Comparison of ENCODE assay signal across 1 cellular context in the genomic region with DNA sequence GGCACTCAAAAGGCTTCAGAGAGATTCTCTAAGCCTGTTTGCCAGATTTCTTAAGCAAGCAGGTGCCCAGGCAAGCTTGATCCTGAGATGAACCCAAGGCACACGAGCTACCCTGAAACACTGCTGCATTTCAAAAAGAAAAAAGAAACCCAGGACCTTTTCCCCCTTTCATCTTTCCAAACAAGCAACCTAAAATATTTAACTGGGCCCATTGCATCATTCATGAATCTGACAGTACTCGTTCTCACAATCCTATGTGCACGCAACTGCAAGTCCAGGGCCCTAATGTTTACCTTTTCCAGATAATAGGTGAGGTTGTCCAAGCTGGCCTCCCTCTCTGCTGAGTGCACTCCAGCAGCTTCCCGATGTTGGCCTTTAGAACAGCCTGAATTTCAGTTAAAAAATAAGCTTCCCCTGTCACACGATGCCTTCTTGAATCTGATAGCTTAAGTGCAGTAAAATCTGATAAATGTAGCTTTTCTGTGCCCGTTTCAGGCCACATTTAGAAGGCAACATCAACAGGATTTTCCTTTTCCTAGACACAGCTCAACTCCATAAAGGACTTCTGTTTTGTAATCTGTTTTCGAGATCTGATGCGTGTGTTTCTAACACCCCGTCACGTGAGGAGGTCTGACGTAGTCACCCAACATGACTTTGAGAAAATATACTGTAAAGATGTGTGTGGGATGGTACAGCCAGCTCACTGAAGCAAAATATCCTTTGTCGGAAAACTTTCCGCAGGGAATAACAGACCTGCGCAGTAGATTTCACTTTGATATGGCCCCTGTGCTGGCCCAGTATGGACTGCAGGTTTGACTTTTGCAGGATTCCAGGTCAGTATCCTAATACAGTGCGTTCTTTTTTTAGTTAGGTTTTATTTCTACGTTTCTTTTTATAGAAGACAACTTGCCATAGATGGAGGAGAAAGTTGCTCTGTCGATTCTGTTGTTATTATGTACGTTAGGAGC.
TF ChIP-seq lines count a peak whose summit lies in the region.

No MANE protein-coding gene starts in this region.

TF ChIP-seq in HepG2, 621 proteins besides CTCF, POLR2A, EP300 and RAD21 (continued from another document and continues in another):
- TF ChIP-seq, protein P1, sequence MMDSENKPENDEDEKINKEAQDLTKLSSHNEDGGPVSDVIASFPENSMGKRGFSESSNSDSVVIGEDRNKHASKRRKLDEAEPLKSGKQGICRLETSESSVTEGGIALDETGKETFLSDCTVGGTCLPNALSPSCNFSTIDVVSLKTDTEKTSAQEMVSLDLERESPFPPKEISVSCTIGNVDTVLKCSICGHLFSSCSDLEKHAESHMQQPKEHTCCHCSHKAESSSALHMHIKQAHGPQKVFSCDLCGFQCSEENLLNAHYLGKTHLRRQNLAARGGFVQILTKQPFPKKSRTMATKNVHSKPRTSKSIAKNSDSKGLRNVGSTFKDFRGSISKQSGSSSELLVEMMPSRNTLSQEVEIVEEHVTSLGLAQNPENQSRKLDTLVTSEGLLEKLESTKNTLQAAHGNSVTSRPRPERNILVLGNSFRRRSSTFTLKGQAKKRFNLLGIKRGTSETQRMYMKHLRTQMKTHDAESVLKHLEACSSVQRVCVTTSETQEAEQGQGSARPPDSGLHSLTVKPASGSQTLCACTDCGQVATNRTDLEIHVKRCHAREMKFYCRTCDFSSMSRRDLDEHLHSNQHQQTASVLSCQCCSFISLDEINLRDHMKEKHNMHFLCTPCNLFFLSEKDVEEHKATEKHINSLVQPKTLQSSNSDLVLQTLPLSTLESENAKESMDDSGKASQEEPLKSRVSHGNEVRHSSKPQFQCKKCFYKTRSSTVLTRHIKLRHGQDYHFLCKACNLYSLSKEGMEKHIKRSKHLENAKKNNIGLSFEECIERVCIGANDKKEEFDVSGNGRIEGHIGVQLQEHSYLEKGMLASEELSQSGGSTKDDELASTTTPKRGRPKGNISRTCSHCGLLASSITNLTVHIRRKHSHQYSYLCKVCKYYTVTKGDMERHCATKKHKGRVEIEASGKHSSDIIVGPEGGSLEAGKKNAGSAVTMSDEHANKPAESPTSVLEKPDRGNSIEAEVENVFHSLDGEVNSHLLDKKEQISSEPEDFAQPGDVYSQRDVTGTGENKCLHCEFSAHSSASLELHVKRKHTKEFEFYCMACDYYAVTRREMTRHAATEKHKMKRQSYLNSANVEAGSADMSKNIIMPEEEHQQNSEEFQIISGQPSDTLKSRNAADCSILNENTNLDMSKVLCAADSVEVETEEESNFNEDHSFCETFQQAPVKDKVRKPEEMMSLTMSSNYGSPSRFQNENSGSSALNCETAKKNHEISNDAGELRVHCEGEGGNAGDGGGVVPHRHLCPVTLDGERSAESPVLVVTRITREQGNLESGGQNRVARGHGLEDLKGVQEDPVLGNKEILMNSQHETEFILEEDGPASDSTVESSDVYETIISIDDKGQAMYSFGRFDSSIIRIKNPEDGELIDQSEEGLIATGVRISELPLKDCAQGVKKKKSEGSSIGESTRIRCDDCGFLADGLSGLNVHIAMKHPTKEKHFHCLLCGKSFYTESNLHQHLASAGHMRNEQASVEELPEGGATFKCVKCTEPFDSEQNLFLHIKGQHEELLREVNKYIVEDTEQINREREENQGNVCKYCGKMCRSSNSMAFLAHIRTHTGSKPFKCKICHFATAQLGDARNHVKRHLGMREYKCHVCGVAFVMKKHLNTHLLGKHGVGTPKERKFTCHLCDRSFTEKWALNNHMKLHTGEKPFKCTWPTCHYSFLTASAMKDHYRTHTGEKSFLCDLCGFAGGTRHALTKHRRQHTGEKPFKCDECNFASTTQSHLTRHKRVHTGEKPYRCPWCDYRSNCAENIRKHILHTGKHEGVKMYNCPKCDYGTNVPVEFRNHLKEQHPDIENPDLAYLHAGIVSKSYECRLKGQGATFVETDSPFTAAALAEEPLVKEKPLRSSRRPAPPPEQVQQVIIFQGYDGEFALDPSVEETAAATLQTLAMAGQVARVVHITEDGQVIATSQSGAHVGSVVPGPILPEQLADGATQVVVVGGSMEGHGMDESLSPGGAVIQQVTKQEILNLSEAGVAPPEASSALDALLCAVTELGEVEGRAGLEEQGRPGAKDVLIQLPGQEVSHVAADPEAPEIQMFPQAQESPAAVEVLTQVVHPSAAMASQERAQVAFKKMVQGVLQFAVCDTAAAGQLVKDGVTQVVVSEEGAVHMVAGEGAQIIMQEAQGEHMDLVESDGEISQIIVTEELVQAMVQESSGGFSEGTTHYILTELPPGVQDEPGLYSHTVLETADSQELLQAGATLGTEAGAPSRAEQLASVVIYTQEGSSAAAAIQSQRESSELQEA (CRISPR knock-in tag; IDR thresholded peaks at IDR 0.05; ENCODE audit: not compliant biosample characterization), result no peak
- peak; percentile 76 for TF ChIP-seq ZSCAN21 (CRISPR knock-in tag; IDR thresholded peaks at IDR 0.05; ENCODE audit: borderline replicate concordance)
- TF ChIP-seq, protein P2, sequence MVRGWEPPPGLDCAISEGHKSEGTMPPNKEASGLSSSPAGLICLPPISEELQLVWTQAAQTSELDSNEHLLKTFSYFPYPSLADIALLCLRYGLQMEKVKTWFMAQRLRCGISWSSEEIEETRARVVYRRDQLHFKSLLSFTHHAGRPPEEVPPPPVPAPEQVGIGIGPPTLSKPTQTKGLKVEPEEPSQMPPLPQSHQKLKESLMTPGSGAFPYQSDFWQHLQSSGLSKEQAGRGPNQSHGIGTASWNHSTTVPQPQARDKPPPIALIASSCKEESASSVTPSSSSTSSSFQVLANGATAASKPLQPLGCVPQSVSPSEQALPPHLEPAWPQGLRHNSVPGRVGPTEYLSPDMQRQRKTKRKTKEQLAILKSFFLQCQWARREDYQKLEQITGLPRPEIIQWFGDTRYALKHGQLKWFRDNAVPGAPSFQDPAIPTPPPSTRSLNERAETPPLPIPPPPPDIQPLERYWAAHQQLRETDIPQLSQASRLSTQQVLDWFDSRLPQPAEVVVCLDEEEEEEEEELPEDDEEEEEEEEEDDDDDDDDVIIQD (CRISPR knock-in tag; IDR thresholded peaks at IDR 0.05; ENCODE audit: low read depth), result peak; percentile 65; the same call in 1 of the 2 replicates
- peak; percentile 25; the same call in 1 of the 2 replicates for TF ChIP-seq ZFP36L1 (CRISPR knock-in tag; IDR thresholded peaks at IDR 0.05)
- TF ChIP-seq HES4 (CRISPR knock-in tag; IDR thresholded peaks at IDR 0.05; ENCODE audit: borderline replicate concordance), result no peak
- peak; percentile 62; the same call in 1 of the 2 replicates for TF ChIP-seq ZNF317 (CRISPR knock-in tag; IDR thresholded peaks at IDR 0.05)
- TF ChIP-seq ZNF24 (IDR thresholded peaks at IDR 0.05), result no peak
- TF ChIP-seq ZNF496 (CRISPR knock-in tag; IDR thresholded peaks at IDR 0.05; ENCODE audit: insufficient replicate concordance), result no peak
- TF ChIP-seq, protein P3, sequence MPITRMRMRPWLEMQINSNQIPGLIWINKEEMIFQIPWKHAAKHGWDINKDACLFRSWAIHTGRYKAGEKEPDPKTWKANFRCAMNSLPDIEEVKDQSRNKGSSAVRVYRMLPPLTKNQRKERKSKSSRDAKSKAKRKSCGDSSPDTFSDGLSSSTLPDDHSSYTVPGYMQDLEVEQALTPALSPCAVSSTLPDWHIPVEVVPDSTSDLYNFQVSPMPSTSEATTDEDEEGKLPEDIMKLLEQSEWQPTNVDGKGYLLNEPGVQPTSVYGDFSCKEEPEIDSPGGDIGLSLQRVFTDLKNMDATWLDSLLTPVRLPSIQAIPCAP (CRISPR knock-in tag; IDR thresholded peaks at IDR 0.05; ENCODE audit: low read depth), result no peak
- TF ChIP-seq, protein P4, sequence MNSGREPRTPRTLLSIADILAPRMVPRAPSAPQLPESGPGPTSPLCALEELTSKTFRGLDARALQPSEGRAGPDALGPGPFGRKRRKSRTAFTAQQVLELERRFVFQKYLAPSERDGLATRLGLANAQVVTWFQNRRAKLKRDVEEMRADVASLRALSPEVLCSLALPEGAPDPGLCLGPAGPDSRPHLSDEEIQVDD (CRISPR knock-in tag; IDR thresholded peaks at IDR 0.05; ENCODE audit: borderline replicate concordance), result no peak
- TF ChIP-seq, protein P5, sequence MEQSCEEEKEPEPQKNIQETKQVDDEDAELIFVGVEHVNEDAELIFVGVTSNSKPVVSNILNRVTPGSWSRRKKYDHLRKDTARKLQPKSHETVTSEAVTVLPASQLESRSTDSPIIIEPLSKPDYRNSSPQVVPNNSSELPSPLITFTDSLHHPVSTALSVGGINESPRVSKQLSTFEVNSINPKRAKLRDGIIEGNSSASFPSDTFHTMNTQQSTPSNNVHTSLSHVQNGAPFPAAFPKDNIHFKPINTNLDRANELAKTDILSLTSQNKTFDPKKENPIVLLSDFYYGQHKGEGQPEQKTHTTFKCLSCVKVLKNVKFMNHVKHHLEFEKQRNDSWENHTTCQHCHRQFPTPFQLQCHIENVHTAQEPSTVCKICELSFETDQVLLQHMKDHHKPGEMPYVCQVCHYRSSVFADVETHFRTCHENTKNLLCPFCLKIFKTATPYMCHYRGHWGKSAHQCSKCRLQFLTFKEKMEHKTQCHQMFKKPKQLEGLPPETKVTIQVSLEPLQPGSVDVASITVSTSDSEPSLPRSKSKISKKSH (CRISPR knock-in tag; IDR thresholded peaks at IDR 0.05; ENCODE audit: borderline replicate concordance), result no peak
- no peak for TF ChIP-seq ZNF569 (CRISPR knock-in tag; IDR thresholded peaks at IDR 0.05; ENCODE audit: borderline replicate concordance)
- no peak for TF ChIP-seq TSC22D2 (CRISPR knock-in tag; IDR thresholded peaks at IDR 0.05; ENCODE audit: borderline replicate concordance)
- TF ChIP-seq RARA (CRISPR knock-in tag; IDR thresholded peaks at IDR 0.05), result peak; percentile 67
- TF ChIP-seq, protein P6, sequence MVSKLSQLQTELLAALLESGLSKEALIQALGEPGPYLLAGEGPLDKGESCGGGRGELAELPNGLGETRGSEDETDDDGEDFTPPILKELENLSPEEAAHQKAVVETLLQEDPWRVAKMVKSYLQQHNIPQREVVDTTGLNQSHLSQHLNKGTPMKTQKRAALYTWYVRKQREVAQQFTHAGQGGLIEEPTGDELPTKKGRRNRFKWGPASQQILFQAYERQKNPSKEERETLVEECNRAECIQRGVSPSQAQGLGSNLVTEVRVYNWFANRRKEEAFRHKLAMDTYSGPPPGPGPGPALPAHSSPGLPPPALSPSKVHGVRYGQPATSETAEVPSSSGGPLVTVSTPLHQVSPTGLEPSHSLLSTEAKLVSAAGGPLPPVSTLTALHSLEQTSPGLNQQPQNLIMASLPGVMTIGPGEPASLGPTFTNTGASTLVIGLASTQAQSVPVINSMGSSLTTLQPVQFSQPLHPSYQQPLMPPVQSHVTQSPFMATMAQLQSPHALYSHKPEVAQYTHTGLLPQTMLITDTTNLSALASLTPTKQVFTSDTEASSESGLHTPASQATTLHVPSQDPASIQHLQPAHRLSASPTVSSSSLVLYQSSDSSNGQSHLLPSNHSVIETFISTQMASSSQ (IDR thresholded peaks at IDR 0.05; ENCODE audit: low read depth), result peak; percentile 59
- TF ChIP-seq, protein P6 (CRISPR knock-in tag; IDR thresholded peaks at IDR 0.05; ENCODE audit: borderline replicate concordance), result peak; percentile 57; the same call in 1 of the 2 replicates
- TF ChIP-seq ZFP1 (CRISPR knock-in tag; IDR thresholded peaks at IDR 0.05), result peak; percentile 10; the same call in 1 of the 2 replicates
- TF ChIP-seq TCF7L2 (IDR thresholded peaks at IDR 0.05; ENCODE audit: low read depth, low read length), result peak; percentile 84; the same call in 1 of the 2 replicates
- no peak for TF ChIP-seq HNRNPK (IDR thresholded peaks at IDR 0.05; ENCODE audit: low read depth, low read length, poor library complexity, severe bottlenecking)
- TF ChIP-seq SPEN (CRISPR knock-in tag; IDR thresholded peaks at IDR 0.05; ENCODE audit: low read depth), result 0 out of 2 replicates have a peak, but pooled peaks have one; percentile 39
- TF ChIP-seq PRMT3 (CRISPR knock-in tag; IDR thresholded peaks at IDR 0.05; ENCODE audit: borderline replicate concordance, low read depth), result no peak
- TF ChIP-seq, protein P7, sequence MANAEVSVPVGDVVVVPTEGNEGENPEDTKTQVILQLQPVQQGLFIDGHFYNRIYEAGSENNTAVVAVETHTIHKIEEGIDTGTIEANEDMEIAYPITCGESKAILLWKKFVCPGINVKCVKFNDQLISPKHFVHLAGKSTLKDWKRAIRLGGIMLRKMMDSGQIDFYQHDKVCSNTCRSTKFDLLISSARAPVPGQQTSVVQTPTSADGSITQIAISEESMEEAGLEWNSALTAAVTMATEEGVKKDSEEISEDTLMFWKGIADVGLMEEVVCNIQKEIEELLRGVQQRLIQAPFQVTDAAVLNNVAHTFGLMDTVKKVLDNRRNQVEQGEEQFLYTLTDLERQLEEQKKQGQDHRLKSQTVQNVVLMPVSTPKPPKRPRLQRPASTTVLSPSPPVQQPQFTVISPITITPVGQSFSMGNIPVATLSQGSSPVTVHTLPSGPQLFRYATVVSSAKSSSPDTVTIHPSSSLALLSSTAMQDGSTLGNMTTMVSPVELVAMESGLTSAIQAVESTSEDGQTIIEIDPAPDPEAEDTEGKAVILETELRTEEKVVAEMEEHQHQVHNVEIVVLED (CRISPR knock-in tag; IDR thresholded peaks at IDR 0.05; ENCODE audit: borderline replicate concordance), result peak; percentile 50; the same call in 1 of the 2 replicates
- TF ChIP-seq, protein P8, sequence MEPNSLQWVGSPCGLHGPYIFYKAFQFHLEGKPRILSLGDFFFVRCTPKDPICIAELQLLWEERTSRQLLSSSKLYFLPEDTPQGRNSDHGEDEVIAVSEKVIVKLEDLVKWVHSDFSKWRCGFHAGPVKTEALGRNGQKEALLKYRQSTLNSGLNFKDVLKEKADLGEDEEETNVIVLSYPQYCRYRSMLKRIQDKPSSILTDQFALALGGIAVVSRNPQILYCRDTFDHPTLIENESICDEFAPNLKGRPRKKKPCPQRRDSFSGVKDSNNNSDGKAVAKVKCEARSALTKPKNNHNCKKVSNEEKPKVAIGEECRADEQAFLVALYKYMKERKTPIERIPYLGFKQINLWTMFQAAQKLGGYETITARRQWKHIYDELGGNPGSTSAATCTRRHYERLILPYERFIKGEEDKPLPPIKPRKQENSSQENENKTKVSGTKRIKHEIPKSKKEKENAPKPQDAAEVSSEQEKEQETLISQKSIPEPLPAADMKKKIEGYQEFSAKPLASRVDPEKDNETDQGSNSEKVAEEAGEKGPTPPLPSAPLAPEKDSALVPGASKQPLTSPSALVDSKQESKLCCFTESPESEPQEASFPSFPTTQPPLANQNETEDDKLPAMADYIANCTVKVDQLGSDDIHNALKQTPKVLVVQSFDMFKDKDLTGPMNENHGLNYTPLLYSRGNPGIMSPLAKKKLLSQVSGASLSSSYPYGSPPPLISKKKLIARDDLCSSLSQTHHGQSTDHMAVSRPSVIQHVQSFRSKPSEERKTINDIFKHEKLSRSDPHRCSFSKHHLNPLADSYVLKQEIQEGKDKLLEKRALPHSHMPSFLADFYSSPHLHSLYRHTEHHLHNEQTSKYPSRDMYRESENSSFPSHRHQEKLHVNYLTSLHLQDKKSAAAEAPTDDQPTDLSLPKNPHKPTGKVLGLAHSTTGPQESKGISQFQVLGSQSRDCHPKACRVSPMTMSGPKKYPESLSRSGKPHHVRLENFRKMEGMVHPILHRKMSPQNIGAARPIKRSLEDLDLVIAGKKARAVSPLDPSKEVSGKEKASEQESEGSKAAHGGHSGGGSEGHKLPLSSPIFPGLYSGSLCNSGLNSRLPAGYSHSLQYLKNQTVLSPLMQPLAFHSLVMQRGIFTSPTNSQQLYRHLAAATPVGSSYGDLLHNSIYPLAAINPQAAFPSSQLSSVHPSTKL (CRISPR knock-in tag; IDR thresholded peaks at IDR 0.05), result peak; percentile 89
